In the genomic region with DNA sequence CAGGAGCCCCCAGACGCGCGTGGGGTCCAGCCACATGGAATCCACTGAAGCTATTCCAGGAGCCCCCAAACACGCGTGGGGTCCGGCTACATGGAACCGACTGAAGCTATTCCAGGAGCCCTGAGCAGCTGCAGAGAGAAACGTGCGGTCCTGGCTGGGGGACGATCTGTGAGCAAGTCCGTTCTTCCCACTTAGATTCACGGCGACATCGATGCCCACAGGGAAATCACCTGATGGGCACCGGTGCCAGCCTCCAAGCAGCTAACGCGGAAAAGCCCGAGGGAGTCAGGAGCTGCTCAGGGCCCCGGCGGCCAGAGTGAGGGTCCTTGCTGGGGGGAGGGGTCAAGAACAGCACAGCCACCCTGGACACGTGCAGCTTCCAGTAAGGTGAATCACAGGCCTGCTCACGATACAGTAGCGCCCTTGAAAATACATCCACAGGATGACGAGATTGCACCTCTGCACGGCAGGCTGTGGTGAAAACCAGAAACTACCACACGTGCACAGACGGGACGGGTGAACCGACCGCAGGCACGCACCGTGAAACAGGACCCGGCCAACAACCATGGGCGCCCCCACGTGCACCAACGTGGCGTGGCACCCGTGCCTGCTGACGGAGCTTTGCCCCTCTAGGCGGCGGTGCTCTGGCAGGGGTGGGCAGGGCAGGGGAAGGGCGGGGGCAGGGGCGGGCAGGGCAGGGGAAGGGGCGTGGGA, we compare ENCODE assay signal across 12 cellular contexts.
DNase-seq lines count a peak whose midpoint lies in the region; ATAC-seq and TF ChIP-seq lines count a peak whose summit lies in the region.
"Had no signal": no experiment of that assay in that cellular context is flagged by ENCODE, and none has a peak within 500 bp of the region (broad histone marks: within the 10 kb centered on the region; RNA-seq: fewer than 3 reads in every experiment).

No MANE protein-coding gene starts in this region.

- CTCF ChIA-PET in HEK293 (lab: Yijun Ruan, JAX) = no interaction called here

- no peaks in the 10 kb centered on the region for H3K4me1 ChIP-seq in HEK293 (ENCODE audit: control insufficient read depth, insufficient read depth, low read length)
- no peaks in the 10 kb centered on the region for H3K4me1 ChIP-seq in psoas muscle
- no peaks in the 10 kb centered on the region for H3K4me1 ChIP-seq in tibial artery

- intact Hi-C loops in psoas muscle (cut with DNase I) (no loop called here), tibial artery (cut with DNase I; ENCODE audit: low total_unique reads) (no loop called here)

- no peaks in the 10 kb centered on the region for H3K27me3 ChIP-seq in psoas muscle (ENCODE audit: insufficient read depth in 3 of 3, low read length in 2 of 3)
- H3K27me3 ChIP-seq in tibial artery = no peaks in the 10 kb centered on the region

- H3K4me3 ChIP-seq in HEK293 (ENCODE audit: low read depth, low read length) (no peak overlapping the region), psoas muscle (no peak overlapping the region), tibial artery (no peak overlapping the region)
- H3K4me3 ChIP-seq: skin epidermis, thoracic aorta had no signal

- TF ChIP-seq CTCF in HEK293 (tag by site-specific recombination; IDR thresholded peaks at IDR 0.05) (0 out of 2 replicates have a peak, but pooled peaks have one; percentile 34), psoas muscle (IDR thresholded peaks at IDR 0.05) (no peak), tibial artery (IDR thresholded peaks at IDR 0.05) (no peak)

- 82 to 83% (median 82%) methylated on average over 41 to 44 of the region's 44 CpGs for WGBS in psoas muscle, 3 donors

- ATAC-seq in psoas muscle (no peak), HG02970 (IDR thresholded peaks at IDR 0.05; ENCODE audit: low FRiP score, unreplicated experiment) (no peak)

- H3K36me3 ChIP-seq in HEK293 (ENCODE audit: control insufficient read depth in 2 of 2, insufficient read depth in 1 of 2, low read length in 2 of 2) (no peaks in the 10 kb centered on the region), psoas muscle (ENCODE audit: insufficient read depth in 1 of 2, low read depth in 1 of 2) (no peaks in the 10 kb centered on the region), tibial artery (peaks cover under 1 to 75% (median 13%) of the 10 kb centered on the region in 3 donors)

- H3K9me3 ChIP-seq in HEK293 (ENCODE audit: control insufficient read depth, insufficient read depth, low read depth, low read length) (no peaks in the 10 kb centered on the region), psoas muscle (no peaks in the 10 kb centered on the region), tibial artery (no peaks in the 10 kb centered on the region)
- H3K9me3 ChIP-seq: thoracic aorta had no signal

- POLR2A ChIA-PET in HEK293 (lab: Yijun Ruan, JAX) = no interaction called here

- DNase-seq in DMS 273 (lab: John Stamatoyannopoulos, UW; ENCODE audit: unreplicated experiment) (peak; percentile 83), DMS 273 treated with DMSO at 0.1 percent for 48 hours (lab: John Stamatoyannopoulos, UW) (no peak), psoas muscle (peak; percentile 5 to 46), OCI-M2 (lab: John Stamatoyannopoulos, UW; ENCODE audit: unreplicated experiment) (no peak), tibial artery (no peak)
- peak; percentile 75 for DNase-seq in activated effector memory CD4-positive, alpha-beta T cell treated with anti-CD3 and anti-CD28 coated beads, Interleukin-2, amount 50 U/mL, for 16 hours
- DNase-seq: anterior cingulate cortex, T1000 had no signal

- H3K27ac ChIP-seq in HEK293 (ENCODE audit: extremely low read depth, low read depth, low read length) (no peak overlapping the region), psoas muscle (no peak overlapping the region), tibial artery (no peak overlapping the region)
- H3K27ac ChIP-seq: skin epidermis, thoracic aorta had no signal

TF ChIP-seq in HEK293, 187 proteins besides CTCF, POLR2A, EP300 and RAD21:
- TF ChIP-seq SCRT2 (tag by site-specific recombination; IDR thresholded peaks at IDR 0.05) (no peak), ZNF133 (tag by site-specific recombination; IDR thresholded peaks at IDR 0.05) (no peak), SP3 (tag by site-specific recombination; IDR thresholded peaks at IDR 0.05) (no peak), ZNF341 (tag by site-specific recombination; IDR thresholded peaks at IDR 0.05; ENCODE audit: low read depth) (no peak), BCL11B (tag by site-specific recombination; IDR thresholded peaks at IDR 0.05; ENCODE audit: low read depth) (no peak), ZNF514 (tag by site-specific recombination; IDR thresholded peaks at IDR 0.05) (no peak), GLI4 (tag by site-specific recombination; IDR thresholded peaks at IDR 0.05) (no peak)
TF ChIP-seq in HEK293: peak in this region for 0.

Comparison
In these comparisons a context has a peak if more than half of its experiments do, and no peak if none do; other contexts are left out.
1. DNase-seq: peak in DMS 273 (single experiment), activated effector memory CD4-positive, alpha-beta T cell treated with anti-CD3 and anti-CD28 coated beads, Interleukin-2, amount 50 U/mL, for 16 hours (single experiment) and psoas muscle (2 of 2); none in DMS 273 treated with DMSO at 0.1 percent for 48 hours (single experiment), OCI-M2 (single experiment) and tibial artery (0 of 2).